In the genomic region with DNA sequence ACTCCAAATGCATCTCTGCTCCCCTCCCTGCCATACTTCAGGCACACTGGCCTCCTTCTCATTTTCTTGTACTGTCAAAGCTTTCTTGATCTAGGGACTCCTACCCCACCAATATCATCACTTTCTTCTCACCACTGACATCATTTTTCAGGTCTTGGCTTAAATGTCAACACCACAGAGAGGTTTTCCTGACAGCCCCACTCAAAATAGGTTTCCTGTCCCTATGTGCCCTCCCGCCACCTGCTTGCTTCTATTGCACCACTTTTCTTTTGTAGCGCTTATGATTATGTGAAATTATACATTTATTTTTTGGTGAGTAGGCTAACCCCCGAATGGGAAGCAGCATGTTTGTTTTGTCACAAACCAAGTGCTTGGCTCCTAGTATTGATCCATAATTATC, we compare ENCODE assay signal across 18 cellular contexts.
"Had no signal": no experiment of that assay in that cellular context is flagged by ENCODE, and none has a peak within 500 bp of the region (broad histone marks: within the 10 kb centered on the region; RNA-seq: fewer than 3 reads in every experiment).

No MANE protein-coding gene starts in this region.

- H3K4me1 ChIP-seq: adrenal gland, left lung, right lobe of liver had no signal

- H3K27me3 Mint-ChIP-seq: stimulated activated naive CD8-positive, alpha-beta T cell treated with anti-CD3 and anti-CD28 coated beads, Interleukin-15, Interleukin-2, amounts not matched to agents 100 ng/mL and 50 ng/mL, for 24 hours had no signal

- H3K9me3 ChIP-seq: left lung, right lobe of liver, suprapubic skin had no signal

- H3K36me3 ChIP-seq: adrenal gland, left lung, right lobe of liver, suprapubic skin had no signal

- H3K27me3 ChIP-seq: adrenal gland, dorsolateral prefrontal cortex, left lung, right lobe of liver, suprapubic skin had no signal

- H3K9me3 Mint-ChIP-seq: activated B cell treated with CpG ODN at 0.5 μM for 24 hours; activated CD8-positive, alpha-beta T cell treated with anti-CD3 and anti-CD28 coated beads for 36 hours; activated naive CD4-positive, alpha-beta T cell treated with anti-CD3 and anti-CD28 coated beads, Interleukin-2, amount 50 U/mL, for 24 hours; activated T-cell treated with anti-CD3 and anti-CD28 coated beads, Interleukin-2, amount 50 U/mL, for 4 hours; endodermal cell; natural killer cell; stimulated activated naive CD8-positive, alpha-beta T cell treated with anti-CD3 and anti-CD28 coated beads, Interleukin-15, Interleukin-2, amounts not matched to agents 100 ng/mL and 50 ng/mL, for 24 hours had no signal

- H3K27ac ChIP-seq: adrenal gland, dorsolateral prefrontal cortex, left lung, right lobe of liver, suprapubic skin had no signal

- DNase-seq: activated B cell treated with CpG ODN at 0.5 μM for 24 hours; activated CD4-positive, alpha-beta T cell treated with anti-CD3 and anti-CD28 coated beads for 48 hours; activated CD8-positive, alpha-beta T cell treated with anti-CD3 and anti-CD28 coated beads for 36 hours; activated effector memory CD4-positive, alpha-beta T cell treated with anti-CD3 and anti-CD28 coated beads, Interleukin-2, amount 50 U/mL, for 16 hours; activated T-cell treated with anti-CD3 and anti-CD28 coated beads, Interleukin-2, amount 50 U/mL, for 4 hours; adrenal gland; dorsolateral prefrontal cortex; endodermal cell; erythroblast; kidney; left lung; natural killer cell; right lobe of liver; trophoblast cell had no signal

- H3K4me1 Mint-ChIP-seq: activated B cell treated with CpG ODN at 0.5 μM for 24 hours; activated naive CD4-positive, alpha-beta T cell treated with anti-CD3 and anti-CD28 coated beads, Interleukin-2, amount 50 U/mL, for 24 hours; memory B cell; natural killer cell had no signal

- H3K4me3 Mint-ChIP-seq: activated B cell treated with CpG ODN at 0.5 μM for 24 hours; activated CD8-positive, alpha-beta T cell treated with anti-CD3 and anti-CD28 coated beads for 36 hours; activated naive CD4-positive, alpha-beta T cell treated with anti-CD3 and anti-CD28 coated beads, Interleukin-2, amount 50 U/mL, for 24 hours; activated T-cell treated with anti-CD3 and anti-CD28 coated beads, Interleukin-2, amount 50 U/mL, for 4 hours; endodermal cell; memory B cell; natural killer cell; stimulated activated naive CD8-positive, alpha-beta T cell treated with anti-CD3 and anti-CD28 coated beads, Interleukin-15, Interleukin-2, amounts not matched to agents 100 ng/mL and 50 ng/mL, for 24 hours had no signal

- H3K27ac Mint-ChIP-seq: activated B cell treated with CpG ODN at 0.5 μM for 24 hours; activated CD8-positive, alpha-beta T cell treated with anti-CD3 and anti-CD28 coated beads for 36 hours; activated naive CD4-positive, alpha-beta T cell treated with anti-CD3 and anti-CD28 coated beads, Interleukin-2, amount 50 U/mL, for 24 hours; endodermal cell; memory B cell; natural killer cell; stimulated activated naive CD8-positive, alpha-beta T cell treated with anti-CD3 and anti-CD28 coated beads, Interleukin-15, Interleukin-2, amounts not matched to agents 100 ng/mL and 50 ng/mL, for 24 hours had no signal

- H3K36me3 Mint-ChIP-seq: activated naive CD4-positive, alpha-beta T cell treated with anti-CD3 and anti-CD28 coated beads, Interleukin-2, amount 50 U/mL, for 24 hours; memory B cell; natural killer cell had no signal

- H3K4me3 ChIP-seq: adrenal gland, dorsolateral prefrontal cortex, left lung, right lobe of liver, suprapubic skin had no signal

- ATAC-seq: activated CD8-positive, alpha-beta T cell treated with anti-CD3 and anti-CD28 coated beads for 36 hours; activated T-cell treated with anti-CD3 and anti-CD28 coated beads, Interleukin-2, amount 50 U/mL, for 4 hours; left lung; natural killer cell; right lobe of liver had no signal
